Comparison of ENCODE assay signal across 29 cellular contexts in genomic region chr7:143049380-143049779, GRCh38. TPM values are rescaled to one million over a fixed set of nuclear protein-coding genes. Genes with fewer than 3 reads are reported as not detected.
DNase-seq lines count a peak whose midpoint lies in the region; ATAC-seq and TF ChIP-seq lines count a peak whose summit lies in the region.
"Had no signal": no experiment of that assay in that cellular context is flagged by ENCODE, and none has a peak within 500 bp of the region (broad histone marks: within the 10 kb centered on the region; RNA-seq: fewer than 3 reads in every experiment).

No MANE protein-coding gene starts in this region.

- H3K4me2 ChIP-seq in HCT116 (ENCODE audit: low read length): peak overlapping the region; percentile 33; the same call in 1 of the 2 replicates
- H3K4me2 ChIP-seq: GM23338, PC-9, smooth muscle cell had no signal

- H3K36me3 Mint-ChIP-seq in activated B cell treated with CpG ODN at 0.5 μM for 24 hours (ENCODE audit: low read depth) (no peaks in the 10 kb centered on the region), glutamatergic neuron (ENCODE audit: unreplicated experiment) (no peaks in the 10 kb centered on the region)
- H3K36me3 Mint-ChIP-seq: IgD-negative memory B cell had no signal

- H3K36me3 ChIP-seq in HCT116 (ENCODE audit: control insufficient read depth in 1 of 2, insufficient read depth in 2 of 2, low read length in 2 of 2): no peaks in the 10 kb centered on the region
- no peaks in the 10 kb centered on the region for H3K36me3 ChIP-seq in left ventricle myocardium inferior
- H3K36me3 ChIP-seq in gastrocnemius medialis: no peaks in the 10 kb centered on the region
- H3K36me3 ChIP-seq in Peyer's patch: no peaks in the 10 kb centered on the region
- no peaks in the 10 kb centered on the region for H3K36me3 ChIP-seq in ascending aorta
- H3K36me3 ChIP-seq: transverse colon had no signal

- H3K4me1 Mint-ChIP-seq in activated B cell treated with CpG ODN at 0.5 μM for 24 hours (peaks cover 45% of the 10 kb centered on the region), glutamatergic neuron (ENCODE audit: low read depth, unreplicated experiment) (no peaks in the 10 kb centered on the region)
- H3K4me1 Mint-ChIP-seq: GM23338; stimulated activated naive CD8-positive, alpha-beta T cell treated with anti-CD3 and anti-CD28 coated beads, Interleukin-15, amount 100 ng/mL, for 72 hours had no signal

- TF ChIP-seq RAD21 in HCT116 (IDR thresholded peaks at IDR 0.05; ENCODE audit: low read depth): no peak

- H3K4me3 ChIP-seq in HCT116 (replicated peaks in 1 of 2; ENCODE audit: low read depth in 1 of 2, low read length in 2 of 2) (no peak overlapping the region), left ventricle myocardium inferior (no peak overlapping the region), gastrocnemius medialis (no peak overlapping the region), Peyer's patch (no peak overlapping the region), ascending aorta (no peak overlapping the region)
- H3K4me3 ChIP-seq: GM23338, PC-9, smooth muscle cell, transverse colon had no signal

- H3K4me3 Mint-ChIP-seq in activated B cell treated with CpG ODN at 0.5 μM for 24 hours (no peak overlapping the region), glutamatergic neuron (ENCODE audit: unreplicated experiment) (no peak overlapping the region)
- H3K4me3 Mint-ChIP-seq: activated naive CD8-positive, alpha-beta T cell treated with anti-CD3 and anti-CD28 coated beads, Interleukin-2, amount 50 U/mL, for 24 hours; GM23338; nephron; stimulated activated naive CD8-positive, alpha-beta T cell treated with anti-CD3 and anti-CD28 coated beads, Interleukin-15, amount 100 ng/mL, for 72 hours; T-helper 1 cell treated with Interleukin-12 subunit alpha and Interleukin-12 subunit beta and Interleukin-4 antibody, amounts not matched to agents 30 μg/mL and 1 μg/mL, for 36 hours had no signal

- no peaks in the 10 kb centered on the region for H3K9me2 ChIP-seq in HCT116 (ENCODE audit: insufficient read depth)

- no peak overlapping the region for H3K9ac ChIP-seq in HCT116 (ENCODE audit: low read length)

- H3K4me1 ChIP-seq in HCT116 (ENCODE audit: control insufficient read depth in 1 of 2, insufficient read depth in 2 of 2, low read length in 2 of 2): peaks cover 0 to 9% of the 10 kb centered on the region in 2 experiments; a peak in 1 of 4 replicates
- peaks cover 22% of the 10 kb centered on the region for H3K4me1 ChIP-seq in left ventricle myocardium inferior
- H3K4me1 ChIP-seq in gastrocnemius medialis: no peaks in the 10 kb centered on the region
- H3K4me1 ChIP-seq in Peyer's patch: no peaks in the 10 kb centered on the region
- peaks cover 0 to 3% of the 10 kb centered on the region in 2 donors for H3K4me1 ChIP-seq in ascending aorta
- H3K4me1 ChIP-seq: foreskin keratinocyte, transverse colon had no signal

- RAD21 ChIA-PET in HCT116 (lab: Charles Lee; ENCODE audit: low non-redundant PET in 1 of 2, low total read pairs in 2 of 2, uncharacterized antibody in 2 of 2, unreplicated experiment in 2 of 2): no interaction called here

- no peaks in the 10 kb centered on the region for H3K79me2 ChIP-seq in HCT116 (ENCODE audit: insufficient read depth, low read length)

- H3K27ac ChIP-seq in HCT116 (ENCODE audit: low read depth, low read length) (no peak overlapping the region), left ventricle myocardium inferior (replicated peaks) (peak overlapping the region; percentile 77), gastrocnemius medialis (peak overlapping the region; percentile 51 to 67 (median 63)), Peyer's patch (no peak overlapping the region), ascending aorta (peak overlapping the region in 1 of 2 donors; percentile 7)
- H3K27ac ChIP-seq: foreskin keratinocyte, PC-9, transverse colon, VCaP had no signal

- POLR2A ChIA-PET in HCT116 (lab: Charles Lee): no interaction called here
- POLR2A ChIA-PET in activated B cell treated with CpG ODN at 0.5 μM for 24 hours (lab: Charles Lee): interaction anchor here (1.0 kb wide), 1 partner anchor 36 kb away, joined by 3 read pairs; no protein-coding TSS in a partner anchor

- H3K9me3 Mint-ChIP-seq in activated B cell treated with CpG ODN at 0.5 μM for 24 hours: no peaks in the 10 kb centered on the region
- H3K9me3 Mint-ChIP-seq in glutamatergic neuron (ENCODE audit: unreplicated experiment): no peaks in the 10 kb centered on the region
- H3K9me3 Mint-ChIP-seq: activated naive CD8-positive, alpha-beta T cell treated with anti-CD3 and anti-CD28 coated beads, Interleukin-2, amount 50 U/mL, for 24 hours; GM23338; IgD-negative memory B cell; nephron; stimulated activated naive CD8-positive, alpha-beta T cell treated with anti-CD3 and anti-CD28 coated beads, Interleukin-15, amount 100 ng/mL, for 72 hours; T-helper 1 cell treated with Interleukin-12 subunit alpha and Interleukin-12 subunit beta and Interleukin-4 antibody, amounts not matched to agents 30 μg/mL and 1 μg/mL, for 36 hours had no signal

- H3K27ac Mint-ChIP-seq in activated B cell treated with CpG ODN at 0.5 μM for 24 hours: peak overlapping the region; percentile 20
- no peak overlapping the region for H3K27ac Mint-ChIP-seq in glutamatergic neuron (ENCODE audit: unreplicated experiment)
- H3K27ac Mint-ChIP-seq: activated naive CD8-positive, alpha-beta T cell treated with anti-CD3 and anti-CD28 coated beads, Interleukin-2, amount 50 U/mL, for 24 hours; GM23338; IgD-negative memory B cell; nephron; stimulated activated naive CD8-positive, alpha-beta T cell treated with anti-CD3 and anti-CD28 coated beads, Interleukin-15, amount 100 ng/mL, for 72 hours; T-helper 1 cell treated with Interleukin-12 subunit alpha and Interleukin-12 subunit beta and Interleukin-4 antibody, amounts not matched to agents 30 μg/mL and 1 μg/mL, for 36 hours had no signal

- no peak overlapping the region for H2AFZ ChIP-seq in HCT116 (ENCODE audit: low read depth, low read length, poor library complexity, severe bottlenecking)
- H2AFZ ChIP-seq: GM23338, PC-9 had no signal

- BruUV-seq in HCT116 (replicated peaks; lab: Mats Ljungman, UMichigan): no TSS peak

- DNase-seq in HCT116 (ENCODE audit: low read depth, low spot score) (no peak), activated B cell treated with CpG ODN at 0.5 μM for 24 hours (no peak), left ventricle myocardium inferior (peak; percentile 53), gastrocnemius medialis (no peak), glutamatergic neuron (no peak), Peyer's patch (no peak), ascending aorta (ENCODE audit: low spot score in 2 of 2) (no peak)
- DNase-seq: activated effector memory CD4-positive, alpha-beta T cell treated with Interleukin-2 at 50 U/mL for 16 hours; activated naive CD8-positive, alpha-beta T cell treated with anti-CD3 and anti-CD28 coated beads, Interleukin-2, amount 50 U/mL, for 24 hours; MM.1S; NCI-H187; NCI-H226; NCI-H82; PC-9; stimulated activated CD4-positive, alpha-beta T cell treated with anti-CD3 and anti-CD28 coated beads, Interleukin-4, amount 100 ng/mL, for 24 hours; stimulated activated naive CD8-positive, alpha-beta T cell treated with anti-CD3 and anti-CD28 coated beads, Interleukin-15, amount 100 ng/mL, for 72 hours; transverse colon had no signal

- H4K20me1 ChIP-seq in HCT116 (ENCODE audit: insufficient read depth): no peaks in the 10 kb centered on the region

- ATAC-seq in HCT116 (no peak), activated B cell treated with CpG ODN at 0.5 μM for 24 hours (ENCODE audit: low read depth) (peak; percentile 25), gastrocnemius medialis (peak; percentile 55 to 65), HG03045 (IDR thresholded peaks at IDR 0.05; ENCODE audit: unreplicated experiment) (no peak)
- ATAC-seq: foreskin keratinocyte, GM23338 had no signal

- TF ChIP-seq POLR2A in HCT116 (IDR thresholded peaks at IDR 0.05; ENCODE audit: borderline replicate concordance, extremely low read depth, insufficient read depth, insufficient read length): no peak
- TF ChIP-seq POLR2A in gastrocnemius medialis (IDR thresholded peaks at IDR 0.05): no peak
- no peak for TF ChIP-seq POLR2A in Peyer's patch (IDR thresholded peaks at IDR 0.05)

- H3K9me3 ChIP-seq in HCT116 (ENCODE audit: control insufficient read depth in 1 of 2, insufficient read depth in 1 of 2, low read depth in 1 of 2, low read length in 2 of 2) (no peaks in the 10 kb centered on the region), left ventricle myocardium inferior (replicated peaks) (no peaks in the 10 kb centered on the region), gastrocnemius medialis (no peaks in the 10 kb centered on the region), Peyer's patch (no peaks in the 10 kb centered on the region), ascending aorta (no peaks in the 10 kb centered on the region)
- H3K9me3 ChIP-seq: transverse colon had no signal

- H3K27me3 ChIP-seq in HCT116 (ENCODE audit: insufficient read depth, low read length): no peaks in the 10 kb centered on the region; the same call in 1 of the 2 replicates
- H3K27me3 ChIP-seq in left ventricle myocardium inferior (ENCODE audit: low read depth): no peaks in the 10 kb centered on the region
- H3K27me3 ChIP-seq in gastrocnemius medialis: no peaks in the 10 kb centered on the region
- no peaks in the 10 kb centered on the region for H3K27me3 ChIP-seq in Peyer's patch
- no peaks in the 10 kb centered on the region for H3K27me3 ChIP-seq in ascending aorta
- H3K27me3 ChIP-seq: foreskin keratinocyte, transverse colon had no signal

- intact Hi-C loops in HCT116 (cut with micrococcal nuclease) (no loop called here), activated B cell treated with CpG ODN at 0.5 μM for 24 hours (cut with micrococcal nuclease) (no loop called here), left ventricle myocardium inferior (cut with micrococcal nuclease) (no loop called here), gastrocnemius medialis (cut with DNase I; ENCODE audit: low total_unique reads) (no loop called here), ascending aorta (cut with DNase I) (no loop called here)

- TF ChIP-seq CTCF in HCT116 (IDR thresholded peaks at IDR 0.05 in 2 of 3, conservative IDR thresholded peaks at IDR 0.05 in 1 of 3; ENCODE audit: borderline replicate concordance in 1 of 3, insufficient read depth in 1 of 3, low read depth in 2 of 3, low read length in 2 of 3): no peak
- TF ChIP-seq CTCF in activated B cell treated with CpG ODN at 0.5 μM for 24 hours (IDR thresholded peaks at IDR 0.05): no peak
- no peak for TF ChIP-seq CTCF in left ventricle myocardium inferior (IDR thresholded peaks at IDR 0.05; ENCODE audit: borderline replicate concordance)
- TF ChIP-seq CTCF in gastrocnemius medialis (IDR thresholded peaks at IDR 0.05 in 4 of 5, conservative IDR thresholded peaks at IDR 0.05 in 1 of 5): no peak
- TF ChIP-seq CTCF in glutamatergic neuron (IDR thresholded peaks at IDR 0.05; ENCODE audit: partially characterized antibody, unreplicated experiment): no peak
- TF ChIP-seq CTCF in Peyer's patch (IDR thresholded peaks at IDR 0.05): no peak
- TF ChIP-seq CTCF in ascending aorta (IDR thresholded peaks at IDR 0.05): no peak

- CTCF ChIA-PET in HCT116 (lab: Charles Lee) (interaction anchor here (1.4 kb wide), 1 partner anchor 166 kb away, joined by 5 read pairs; no protein-coding TSS in a partner anchor), activated B cell treated with CpG ODN at 0.5 μM for 24 hours (lab: Charles Lee) (interaction anchor here (1.0 kb wide), 1 partner anchor 45 kb away, joined by 3 read pairs; no protein-coding TSS in a partner anchor)

- H3K27me3 Mint-ChIP-seq in activated B cell treated with CpG ODN at 0.5 μM for 24 hours: no peaks in the 10 kb centered on the region
- H3K27me3 Mint-ChIP-seq in glutamatergic neuron (ENCODE audit: unreplicated experiment): no peaks in the 10 kb centered on the region
- H3K27me3 Mint-ChIP-seq: stimulated activated naive CD8-positive, alpha-beta T cell treated with anti-CD3 and anti-CD28 coated beads, Interleukin-15, amount 100 ng/mL, for 72 hours had no signal

- in situ Hi-C loops in gastrocnemius medialis (cut with MboI; ENCODE audit: low sequenced_read_pairs in 4 of 4): no loop called here

RNA-seq across cellular contexts. Expression of gene OR6V1, which starts 2.8 kb away (rescaled TPM):
- total RNA-seq in HCT116 (2021; ENCODE audit: unreplicated experiment): not detected
- not detected in 2 replicates for polyA plus RNA-seq in HCT116 (2012)
- total RNA-seq in activated B cell treated with CpG ODN at 0.5 μM for 24 hours: not detected in 2 replicates
- total RNA-seq in left ventricle myocardium inferior: not detected
- total RNA-seq in gastrocnemius medialis: not detected
- total RNA-seq in glutamatergic neuron (ENCODE audit: unreplicated experiment): not detected
- total RNA-seq in Peyer's patch: not detected
- total RNA-seq in ascending aorta: not detected
- total RNA-seq: bronchial epithelial cell, foreskin keratinocyte, GM23338, mesenteric fat pad, PC-9, posterior vena cava, SK-MEL-5, smooth muscle cell, transverse colon had no signal
- polyA plus RNA-seq: foreskin keratinocyte, GM23338, IgD-negative memory B cell, smooth muscle cell had no signal

RNA-seq across cellular contexts. Expression of gene OR9A2, which starts 22.4 kb away (rescaled TPM):
- total RNA-seq in HCT116 (2021; ENCODE audit: unreplicated experiment): not detected
- polyA plus RNA-seq in HCT116 (2012): not detected in 2 replicates
- 0.31 and 0.56 TPM in 2 replicates for total RNA-seq in activated B cell treated with CpG ODN at 0.5 μM for 24 hours
- total RNA-seq in left ventricle myocardium inferior: not detected
- not detected for total RNA-seq in gastrocnemius medialis
- not detected for total RNA-seq in glutamatergic neuron (ENCODE audit: unreplicated experiment)
- total RNA-seq in Peyer's patch: not detected
- not detected for total RNA-seq in ascending aorta
- total RNA-seq: bronchial epithelial cell, foreskin keratinocyte, GM23338, mesenteric fat pad, PC-9, posterior vena cava, SK-MEL-5, transverse colon had no signal
- polyA plus RNA-seq: foreskin keratinocyte, GM23338, IgD-negative memory B cell, smooth muscle cell had no signal

Comparison
In these comparisons a context has a peak if more than half of its experiments do, and no peak if none do; other contexts are left out.
1. ATAC-seq: peak in activated B cell treated with CpG ODN at 0.5 μM for 24 hours (single experiment) and gastrocnemius medialis (2 of 2); none in HCT116 (single experiment) and HG03045 (single experiment).
2. H3K27ac ChIP-seq: peak in left ventricle myocardium inferior (single experiment) and gastrocnemius medialis (4 of 4); none in HCT116 (single experiment) and Peyer's patch (0 of 4).